ENCODE assay signal across 13 cellular contexts in genomic region chr5:146052780-146053179, GRCh38. TPM values are rescaled to one million over a fixed set of nuclear protein-coding genes. Genes with fewer than 3 reads are reported as not detected.
DNase-seq lines count a peak whose midpoint lies in the region; TF ChIP-seq lines count a peak whose summit lies in the region.
"Had no signal": no experiment of that assay in that cellular context is flagged by ENCODE, and none has a peak within 500 bp of the region (broad histone marks: within the 10 kb centered on the region; RNA-seq: fewer than 3 reads in every experiment).

No MANE protein-coding gene starts in this region.

- DNase-seq in SIG-M5 treated with dmso at 0.1 percent for 504 hours (lab: John Stamatoyannopoulos, UW; ENCODE audit: unreplicated experiment), result peak; percentile 25
- DNase-seq in SIG-M5 (lab: John Stamatoyannopoulos, UW), result no peak
- DNase-seq in HL-60 (ENCODE audit: low read depth in 1 of 2, low spot score in 1 of 2), result no peak
- no peak for DNase-seq in astrocyte of the cerebellum (ENCODE audit: low read depth)
- DNase-seq in osteocyte (ENCODE audit: extremely low spot score, unreplicated experiment), result no peak
- DNase-seq in pons (ENCODE audit: low spot score), result no peak
- DNase-seq in HuH-7.5 (ENCODE audit: low spot score), result no peak
- no peak for DNase-seq in NOMO-1 treated with dmso at 0.1 percent for 144 hours (lab: John Stamatoyannopoulos, UW; ENCODE audit: unreplicated experiment)
- DNase-seq: activated effector memory CD4-positive, alpha-beta T cell treated with anti-CD3 and anti-CD28 coated beads, Interleukin-2, amount 50 U/mL, for 16 hours; lower lobe of right lung; NCI-H1694; stimulated activated CD4-positive, alpha-beta T cell treated with anti-CD3 and anti-CD28 coated beads, Interleukin-15, amount 100 ng/mL, for 24 hours had no signal

- H3K27ac ChIP-seq in HL-60 (replicated peaks), result no peak overlapping the region
- H3K27ac ChIP-seq: lower lobe of right lung had no signal

- no peak overlapping the region for H3K4me3 ChIP-seq in HL-60 (replicated peaks; ENCODE audit: insufficient read depth, low read length)
- no peak overlapping the region for H3K4me3 ChIP-seq in astrocyte of the cerebellum (ENCODE audit: low read depth, low read length)
- H3K4me3 ChIP-seq: lower lobe of right lung had no signal

- no peak overlapping the region for H3K4me3 Mint-ChIP-seq in osteocyte (ENCODE audit: unreplicated experiment)
- H3K4me3 Mint-ChIP-seq: T-helper 1 cell treated with Interleukin-12 subunit alpha and Interleukin-12 subunit beta and Interleukin-4 antibody, amounts not matched to agents 30 μg/mL and 1 μg/mL, for 36 hours had no signal

- TF ChIP-seq CTCF in HL-60 (IDR thresholded peaks at IDR 0.05; ENCODE audit: insufficient read depth, low read length), result peak; percentile 23
- peak; percentile 51 for TF ChIP-seq CTCF in astrocyte of the cerebellum (IDR thresholded peaks at IDR 0.05; ENCODE audit: low read depth, low read length, missing control alignments)
- peak; percentile 27 for TF ChIP-seq CTCF in osteocyte (IDR thresholded peaks at IDR 0.05)

- in situ Hi-C loops in astrocyte of the cerebellum (cut with HindIII; ENCODE audit: low sequenced_read_pairs), result loop anchor here (25.0 kb wide), 1 partner anchor 365 kb away; no protein-coding TSS in a partner anchor

- no peaks in the 10 kb centered on the region for H3K4me1 Mint-ChIP-seq in osteocyte (ENCODE audit: unreplicated experiment)

- H3K27me3 Mint-ChIP-seq in osteocyte (ENCODE audit: unreplicated experiment), result no peaks in the 10 kb centered on the region

- H3K27me3 ChIP-seq in HL-60 (ENCODE audit: insufficient read depth, poor library complexity, severe bottlenecking), result peaks cover 4% of the 10 kb centered on the region

- no peak overlapping the region for H3K27ac Mint-ChIP-seq in osteocyte (ENCODE audit: unreplicated experiment)
- H3K27ac Mint-ChIP-seq: T-helper 1 cell treated with Interleukin-12 subunit alpha and Interleukin-12 subunit beta and Interleukin-4 antibody, amounts not matched to agents 30 μg/mL and 1 μg/mL, for 36 hours had no signal

- no peaks in the 10 kb centered on the region for H3K9me3 Mint-ChIP-seq in osteocyte (ENCODE audit: unreplicated experiment)
- H3K9me3 Mint-ChIP-seq: T-helper 1 cell treated with Interleukin-12 subunit alpha and Interleukin-12 subunit beta and Interleukin-4 antibody, amounts not matched to agents 30 μg/mL and 1 μg/mL, for 36 hours had no signal

- no peaks in the 10 kb centered on the region for H3K36me3 Mint-ChIP-seq in osteocyte (ENCODE audit: unreplicated experiment)

RNA-seq across cellular contexts. Expression of gene PLAC8L1, which starts 52.6 kb away (rescaled TPM):
- 1.4 and 2.1 TPM in 2 replicates for total RNA-seq in osteocyte
- total RNA-seq: lower lobe of right lung had no signal
